9 cellular contexts compared by ENCODE assay signal in genomic region chr13:42996584-42996983, GRCh38. TPM values are rescaled to one million over a fixed set of nuclear protein-coding genes. Genes with fewer than 3 reads are reported as not detected.
DNase-seq lines count a peak whose midpoint lies in the region; ATAC-seq, FAIRE-seq and TF ChIP-seq lines count a peak whose summit lies in the region.
"Had no signal": no experiment of that assay in that cellular context is flagged by ENCODE, and none has a peak within 500 bp of the region (broad histone marks: within the 10 kb centered on the region; RNA-seq: fewer than 3 reads in every experiment).

No MANE protein-coding gene starts in this region.

- FAIRE-seq in GM12891 (lab: Jason Lieb, UNC) = peak; percentile 70
- FAIRE-seq: TTC549 had no signal

- no peaks in the 10 kb centered on the region for H3K36me3 ChIP-seq in ACC112 (ENCODE audit: insufficient read depth, low read length)
- no peaks in the 10 kb centered on the region for H3K36me3 ChIP-seq in stomach

- intact Hi-C loops in stomach (cut with DNase I; ENCODE audit: low total_unique reads) = no loop called here

- H2AFZ ChIP-seq in ACC112 (ENCODE audit: low read length, unreplicated experiment) = no peak overlapping the region

- TF ChIP-seq POLR2A in GM12891 (IDR thresholded peaks at IDR 0.05; ENCODE audit: low read depth, low read length) = no peak
- TF ChIP-seq POLR2A in stomach (IDR thresholded peaks at IDR 0.05) = no peak

- WGBS in stomach, 5 donors = 69 to 87% (median 83%) methylated on average over 3 of the region's 3 CpGs

- H3K79me2 ChIP-seq in ACC112 (ENCODE audit: control insufficient read depth, insufficient read depth, low read length, unreplicated experiment) = peaks cover 19% of the 10 kb centered on the region

- peak overlapping the region; percentile 23; the same call in 1 of the 2 replicates for H3K4me3 ChIP-seq in ACC112 (ENCODE audit: low read depth, low read length)
- H3K4me3 ChIP-seq in fibroblast of pulmonary artery (replicated peaks; ENCODE audit: low read depth, low read length) = no peak overlapping the region
- no peak overlapping the region for H3K4me3 ChIP-seq in stomach

- peak overlapping the region; percentile 90 for H3K27ac ChIP-seq in ACC112 (ENCODE audit: low read depth, low read length)
- H3K27ac ChIP-seq in stomach = no peak overlapping the region

- no peaks in the 10 kb centered on the region for H3K27me3 ChIP-seq in ACC112 (ENCODE audit: insufficient read depth, low read length)
- no peaks in the 10 kb centered on the region for H3K27me3 ChIP-seq in stomach

- in situ Hi-C loops in GM13976 (cut with MboI; ENCODE audit: low sequenced_read_pairs, unreplicated experiment) = no loop called here

- no peak for ATAC-seq in HG02973 (IDR thresholded peaks at IDR 0.05; ENCODE audit: unreplicated experiment)

- DNase-seq in GM12891 (ENCODE audit: insufficient read length, low spot score) (no peak), SW480 (ENCODE audit: low spot score) (peak; percentile 88), fibroblast of pulmonary artery (ENCODE audit: low read depth) (peak; percentile 93), GM13976 (ENCODE audit: low spot score) (no peak), stomach (no peak), NCI-H446 treated with DMSO at 0.1 percent for 48 hours (lab: John Stamatoyannopoulos, UW) (no peak)

- TF ChIP-seq EP300 in stomach (IDR thresholded peaks at IDR 0.05) = no peak

- no peak for TF ChIP-seq CTCF in fibroblast of pulmonary artery (IDR thresholded peaks at IDR 0.05; ENCODE audit: low read length, missing control alignments)
- no peak for TF ChIP-seq CTCF in GM13976 (IDR thresholded peaks at IDR 0.05; ENCODE audit: borderline replicate concordance, control extremely low read depth, extremely low read depth, insufficient read depth, missing control alignments)
- no peak for TF ChIP-seq CTCF in stomach (IDR thresholded peaks at IDR 0.05)

- H3K4me1 ChIP-seq in ACC112 (ENCODE audit: control insufficient read depth, insufficient read depth, low read length, unreplicated experiment) = peaks cover 41% of the 10 kb centered on the region
- H3K4me1 ChIP-seq in stomach = peaks cover 2 to 10% (median 8%) of the 10 kb centered on the region in 4 donors

- no peaks in the 10 kb centered on the region for H3K9me3 ChIP-seq in stomach

TF ChIP-seq in GM12891, 5 proteins besides CTCF, POLR2A, EP300 and RAD21:
- TF ChIP-seq POLR2AphosphoS5 (IDR thresholded peaks at IDR 0.05; ENCODE audit: low read depth, low read length) = no peak
- no peak for TF ChIP-seq TAF1 (IDR thresholded peaks at IDR 0.05; ENCODE audit: low read depth, low read length)
- no peak for TF ChIP-seq POU2F2 (IDR thresholded peaks at IDR 0.05; ENCODE audit: low read depth, low read length)
- no peak for TF ChIP-seq PAX5 (IDR thresholded peaks at IDR 0.05; ENCODE audit: insufficient read depth, low read length, severe bottlenecking)

RNA-seq across cellular contexts. Expression of gene EPSTI1, which starts 4.5 kb away (rescaled TPM):
- 23.0 TPM for polyA plus RNA-seq in GM12891 (2012; ENCODE audit: low read depth, missing spikeins)
- 100 to 1,000 TPM in 1 of 5 donors, 10 to 100 TPM in 1, 1 to 10 TPM in 2, not detected in 1; 3.8 to 115 (median 12.8) TPM for total RNA-seq in stomach
- 1 to 10 TPM; 3.5 to 5.2 (median 4.2) TPM for polyA plus RNA-seq in stomach

RNA-seq across cellular contexts. Expression of gene DNAJC15, which starts 26.8 kb away (rescaled TPM):
- polyA plus RNA-seq in GM12891 (2012; ENCODE audit: low read depth, missing spikeins) = 24.9 TPM
- 10 to 100 TPM in 1 of 5 donors, 1 to 10 TPM in 4; 4.5 to 16.3 (median 5.8) TPM for total RNA-seq in stomach
- 10 to 100 TPM; 12.4 to 19.3 (median 12.4) TPM for polyA plus RNA-seq in stomach

Comparison
In these comparisons a context has a peak if more than half of its experiments do, and no peak if none do; other contexts are left out.
1. DNase-seq: peak in SW480 (single experiment) and fibroblast of pulmonary artery (single experiment); none in GM12891 (single experiment), GM13976 (single experiment), stomach (single experiment) and NCI-H446 treated with DMSO at 0.1 percent for 48 hours (single experiment).